21 cellular contexts compared by ENCODE assay signal in the genomic region with DNA sequence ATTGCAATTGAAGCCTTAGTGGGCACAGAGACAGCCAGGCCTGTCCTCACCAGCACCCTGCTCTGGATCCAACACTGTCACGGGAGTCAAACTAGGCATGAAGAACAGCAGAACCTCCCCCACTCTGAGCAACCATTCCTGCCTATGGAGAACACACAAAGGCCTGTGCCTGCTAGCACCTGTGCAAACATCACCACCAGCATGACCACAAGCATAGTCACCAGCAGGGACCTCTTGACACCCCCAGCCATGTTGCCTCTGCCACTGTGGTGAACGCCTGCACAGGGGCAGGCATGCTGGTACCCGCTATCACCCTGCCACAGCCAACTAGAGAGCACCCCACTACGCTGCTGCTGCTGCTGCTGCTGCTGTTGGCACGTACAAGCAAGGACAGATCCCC.
"Had no signal": no experiment of that assay in that cellular context is flagged by ENCODE, and none has a peak within 500 bp of the region (broad histone marks: within the 10 kb centered on the region; RNA-seq: fewer than 3 reads in every experiment).

No MANE protein-coding gene starts in this region.

- H3K36me3 ChIP-seq: esophagus squamous epithelium, prostate gland, transverse colon had no signal

- H3K27ac ChIP-seq: esophagus squamous epithelium, prostate gland, transverse colon had no signal

- H3K4me1 ChIP-seq: esophagus squamous epithelium, prostate gland, transverse colon had no signal

- ATAC-seq: activated CD8-positive, alpha-beta T cell treated with anti-CD3 and anti-CD28 coated beads, Interleukin-2, amount 10 ng/mL, durations not matched to agents 7 days and 5 days; activated naive CD4-positive, alpha-beta T cell treated with anti-CD3 and anti-CD28 coated beads, Interleukin-2, amount 50 U/mL, for 72 hours; activated T-cell treated with anti-CD3 and anti-CD28 coated beads, Interleukin-2, amount 50 U/mL, for 72 hours; left ventricle myocardium superior; right cardiac atrium; stimulated activated naive CD8-positive, alpha-beta T cell treated with anti-CD3 and anti-CD28 coated beads, Interleukin-15, Interleukin-2, amounts not matched to agents 100 U/mL and 50 U/mL, for 24 hours had no signal

- H3K4me3 Mint-ChIP-seq: activated CD4-positive, alpha-beta T cell treated with anti-CD3 and anti-CD28 coated beads, Interleukin-2, amount 10 ng/mL, durations not matched to agents 24 days and 14 days; activated CD8-positive, alpha-beta T cell treated with anti-CD3 and anti-CD28 coated beads, Interleukin-2, amount 10 ng/mL, durations not matched to agents 7 days and 5 days; activated T-cell treated with anti-CD3 and anti-CD28 coated beads, Interleukin-2, amount 50 U/mL, for 72 hours; nephron progenitor cell had no signal

- H3K4me3 ChIP-seq: esophagus squamous epithelium, prostate gland, smooth muscle cell, transverse colon had no signal

- H3K27me3 Mint-ChIP-seq: activated CD4-positive, alpha-beta T cell treated with anti-CD3 and anti-CD28 coated beads, Interleukin-2, amount 10 ng/mL, durations not matched to agents 24 days and 14 days had no signal

- H3K27me3 ChIP-seq: esophagus squamous epithelium, transverse colon had no signal

- H3K4me1 Mint-ChIP-seq: activated CD4-positive, alpha-beta T cell treated with anti-CD3 and anti-CD28 coated beads, Interleukin-2, amount 10 ng/mL, durations not matched to agents 24 days and 14 days; nephron progenitor cell had no signal

- H3K9me3 ChIP-seq: prostate gland had no signal

- H3K4me2 ChIP-seq: smooth muscle cell had no signal

- DNase-seq: activated CD4-positive, alpha-beta T cell treated with anti-CD3 and anti-CD28 coated beads, Interleukin-2, amount 10 ng/mL, durations not matched to agents 24 days and 14 days; activated CD4-positive, CD25-positive, alpha-beta regulatory T cell; activated CD8-positive, alpha-beta memory T cell treated with anti-CD3 and anti-CD28 coated beads, Interleukin-2, amount 50 U/mL, for 4 hours; activated CD8-positive, alpha-beta T cell treated with anti-CD3 and anti-CD28 coated beads, Interleukin-2, amount 10 ng/mL, durations not matched to agents 7 days and 5 days; activated gamma-delta T cell; activated T-cell treated with anti-CD3 and anti-CD28 coated beads, Interleukin-2, amount 50 U/mL, for 72 hours; caudate nucleus; esophagus squamous epithelium; hippocampal formation; kidney glomerular epithelial cell; left ventricle myocardium superior; mesenchymal stem cell; nephron progenitor cell; right cardiac atrium; stimulated activated CD4-positive, alpha-beta T cell treated with anti-CD3 and anti-CD28 coated beads, Interleukin-4, amount 100 ng/mL, for 4 hours; stimulated activated CD8-positive, alpha-beta memory T cell treated with anti-CD3 and anti-CD28 coated beads, Interleukin-4, amount 100 ng/mL, for 48 hours; stimulated activated naive CD8-positive, alpha-beta T cell treated with anti-CD3 and anti-CD28 coated beads, Interleukin-15, Interleukin-2, amounts not matched to agents 100 U/mL and 50 U/mL, for 24 hours; transverse colon had no signal

- H3K27ac Mint-ChIP-seq: activated CD4-positive, alpha-beta T cell treated with anti-CD3 and anti-CD28 coated beads, Interleukin-2, amount 10 ng/mL, durations not matched to agents 24 days and 14 days; activated CD8-positive, alpha-beta T cell treated with anti-CD3 and anti-CD28 coated beads, Interleukin-2, amount 10 ng/mL, durations not matched to agents 7 days and 5 days; activated T-cell treated with anti-CD3 and anti-CD28 coated beads, Interleukin-2, amount 50 U/mL, for 72 hours; nephron progenitor cell had no signal
